In the genomic region with DNA sequence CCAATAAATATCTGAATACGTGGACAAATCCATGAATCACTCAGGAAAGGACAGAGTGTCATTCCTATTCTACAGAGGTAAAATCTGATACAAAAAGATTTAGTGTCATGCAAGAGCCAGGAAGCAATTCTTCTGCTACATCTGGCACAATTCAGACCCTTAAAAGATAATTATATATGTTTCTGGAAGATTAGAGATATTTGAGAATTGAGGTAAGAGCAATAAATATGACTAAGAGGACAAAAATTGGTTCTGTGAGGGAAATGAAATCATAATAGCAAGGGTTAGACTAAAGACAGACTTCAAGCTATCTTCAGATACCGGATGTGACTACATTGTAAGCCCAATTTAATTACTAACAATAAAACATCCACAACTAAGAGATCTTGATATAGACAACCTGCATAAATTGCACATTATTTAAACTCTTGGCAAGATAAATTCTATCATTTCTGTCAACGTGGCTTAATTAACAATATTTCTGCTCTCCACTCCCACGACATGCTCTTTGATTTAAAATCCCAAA, we compare ENCODE assay signal across 13 cellular contexts. TPM values are rescaled to one million over a fixed set of nuclear protein-coding genes. Genes with fewer than 3 reads are reported as not detected.
DNase-seq lines count a peak whose midpoint lies in the region; ATAC-seq, FAIRE-seq and TF ChIP-seq lines count a peak whose summit lies in the region.
"Had no signal": no experiment of that assay in that cellular context is flagged by ENCODE, and none has a peak within 500 bp of the region (broad histone marks: within the 10 kb centered on the region; RNA-seq: fewer than 3 reads in every experiment).

No MANE protein-coding gene starts in this region.

- H3K79me2 ChIP-seq in GM23248 (ENCODE audit: insufficient read depth) = peaks cover 26% of the 10 kb centered on the region

- H3K27ac ChIP-seq in GM23248 (peak overlapping the region; percentile 41), RWPE2 (ENCODE audit: poor library complexity, severe bottlenecking) (no peak overlapping the region), small intestine (ENCODE audit: low read depth in 1 of 2, low read length in 1 of 2) (peak overlapping the region; percentile 3 to 24)
- H3K27ac ChIP-seq: left ventricle myocardium inferior had no signal

- H3F3A ChIP-seq in GM23248 (ENCODE audit: insufficient read depth) = peaks cover 65% of the 10 kb centered on the region

- peak; percentile 42 for ATAC-seq in RWPE2 (ENCODE audit: low read depth)
- ATAC-seq: T-helper 17 cell had no signal

- no peaks in the 10 kb centered on the region for H4K20me1 ChIP-seq in GM23248 (ENCODE audit: insufficient read depth)

- peaks cover 70% of the 10 kb centered on the region for H3K4me1 ChIP-seq in GM23248 (ENCODE audit: insufficient read depth)
- peaks cover 66% of the 10 kb centered on the region for H3K4me1 ChIP-seq in RWPE2 (ENCODE audit: insufficient read depth, poor library complexity, severe bottlenecking)
- H3K4me1 ChIP-seq in small intestine (ENCODE audit: control insufficient read depth in 2 of 2, insufficient read depth in 1 of 2, low read depth in 1 of 2, low read length in 1 of 2) = peaks cover 12 to 17% of the 10 kb centered on the region in 2 donors

- in situ Hi-C loops in GM23248 (cut with MboI) = no loop called here

- H3K36me3 ChIP-seq in GM23248 (ENCODE audit: low read depth) = no peaks in the 10 kb centered on the region
- no peaks in the 10 kb centered on the region for H3K36me3 ChIP-seq in RWPE2 (ENCODE audit: low read depth)
- H3K36me3 ChIP-seq in small intestine (ENCODE audit: control insufficient read depth in 2 of 2, insufficient read depth in 2 of 2, low read length in 2 of 2) = no peaks in the 10 kb centered on the region
- H3K36me3 ChIP-seq: left ventricle myocardium inferior had no signal

- no peaks in the 10 kb centered on the region for H3K27me3 ChIP-seq in GM23248 (replicated peaks; ENCODE audit: insufficient read depth)
- no peaks in the 10 kb centered on the region for H3K27me3 ChIP-seq in RWPE2 (ENCODE audit: insufficient read depth, poor library complexity, severe bottlenecking)
- H3K27me3 ChIP-seq in small intestine (ENCODE audit: control insufficient read depth in 2 of 2, insufficient read depth in 2 of 2, low read length in 2 of 2) = no peaks in the 10 kb centered on the region

- no peaks in the 10 kb centered on the region for H3K9me2 ChIP-seq in GM23248 (ENCODE audit: insufficient read depth)

- H3K9ac ChIP-seq in GM23248 = no peak overlapping the region

- no peak for TF ChIP-seq CTCF in RWPE2 (IDR thresholded peaks at IDR 0.05; ENCODE audit: poor library complexity, severe bottlenecking)

- H3K9me3 ChIP-seq in GM23248 (ENCODE audit: low read depth) (no peaks in the 10 kb centered on the region), RWPE2 (ENCODE audit: severe bottlenecking) (no peaks in the 10 kb centered on the region), small intestine (ENCODE audit: control insufficient read depth, low read depth) (no peaks in the 10 kb centered on the region)
- H3K9me3 ChIP-seq: left ventricle myocardium inferior had no signal

- no peak overlapping the region for H2AFZ ChIP-seq in GM23248

- no peak overlapping the region for H3K4me3 ChIP-seq in GM23248
- no peak overlapping the region for H3K4me3 ChIP-seq in RWPE2 (ENCODE audit: severe bottlenecking)
- H3K4me3 ChIP-seq in small intestine (ENCODE audit: low read depth in 1 of 2, low read length in 2 of 2) = no peak overlapping the region
- H3K4me3 ChIP-seq: left ventricle myocardium inferior had no signal

- FAIRE-seq in small intestine (lab: Jason Lieb, UNC) = no peak

- H3K4me2 ChIP-seq in GM23248 (ENCODE audit: unreplicated experiment) = peak overlapping the region; percentile 20

- DNase-seq in GM23248 (peak; percentile 65), RWPE2 (ENCODE audit: low spot score) (no peak), fibroblast of peridontal ligament (ENCODE audit: extremely low read depth) (peak; percentile 21), small intestine (no peak), mesenteric fat pad (ENCODE audit: low spot score) (no peak), NCI-H2107 treated with DMSO at 0.1 percent for 48 hours (lab: John Stamatoyannopoulos, UW; ENCODE audit: unreplicated experiment) (no peak)
- DNase-seq in activated naive CD4-positive, alpha-beta T cell treated with Interleukin-2 at 50 U/mL for 16 hours = no peak
- DNase-seq: activated CD4-positive, alpha-beta T cell treated with anti-CD3 and anti-CD28 coated beads for 48 hours; activated T-cell treated with anti-CD3 and anti-CD28 coated beads, Interleukin-2, amount 50 U/mL, for 48 hours; CD8-positive, alpha-beta memory T cell; left ventricle myocardium inferior; NCI-H345; T-helper 17 cell had no signal

- 14 to 23% methylated on average over 4 of the region's 4 CpGs for WGBS in GM23248 (ENCODE audit: low coverage in 1 of 2, low lambda C conversion rate in 2 of 2, missing lambda C conversion rate in 2 of 2), 2 experiments
- WGBS in small intestine, 3 donors = 13 to 56% (median 46%) methylated on average over 4 of the region's 4 CpGs

RNA-seq across cellular contexts. Expression of a gene that starts 32.8 kb away (rescaled TPM):
- total RNA-seq in GM23248 (2014; rRNA removed; shearing (Covaris generic)) = 24.2 and 26.4 TPM in 2 replicates
- polyA plus RNA-seq in GM23248 (2016; fragmentation: Nextera tagmentation; extraction: Ambion mirVana) = 10.5 and 10.9 TPM in 2 replicates
- 10 to 100 TPM in 2 of 3 donors, 1 to 10 TPM in 1; 4.9 to 15.9 (median 11.2) TPM for polyA plus RNA-seq in small intestine
- 3.3 TPM for total RNA-seq in mesenteric fat pad

Comparison
In these comparisons a context has a peak if more than half of its experiments do, and no peak if none do; other contexts are left out.
1. DNase-seq: peak in GM23248 (single experiment) and fibroblast of peridontal ligament (single experiment); none in RWPE2 (single experiment), small intestine (single experiment), mesenteric fat pad (single experiment), activated naive CD4-positive, alpha-beta T cell treated with Interleukin-2 at 50 U/mL for 16 hours (single experiment) and NCI-H2107 treated with DMSO at 0.1 percent for 48 hours (single experiment).